Comparison of ENCODE assay signal across 2 cellular contexts in genomic region chr2:175500255-175500654, GRCh38.
TF ChIP-seq lines count a peak whose summit lies in the region.

No MANE protein-coding gene starts in this region.

TF ChIP-seq in IMR-90, 13 proteins besides CTCF, POLR2A, EP300 and RAD21:
- TF ChIP-seq RFX5 (IDR thresholded peaks at IDR 0.05; ENCODE audit: low read depth, low read length) (no peak), MAFK (IDR thresholded peaks at IDR 0.05; ENCODE audit: low read depth, low read length) (0 out of 2 replicates have a peak, but pooled peaks have one; percentile 9), NFE2L2 (IDR thresholded peaks at IDR 0.05; ENCODE audit: low read depth, low read length) (no peak), SMC3 (IDR thresholded peaks at IDR 0.05; ENCODE audit: low read depth, low read length) (no peak)

TF ChIP-seq in K562, 482 proteins besides CTCF, POLR2A, EP300 and RAD21:
- TF ChIP-seq ETV5 (CRISPR knock-in tag; IDR thresholded peaks at IDR 0.05; ENCODE audit: low read depth) (no peak), ZNF316 (IDR thresholded peaks at IDR 0.05) (peak; percentile 74)
